1 cellular context compared by ENCODE assay signal in genomic region chr19:6508028-6508771, GRCh38.
TF ChIP-seq lines count a peak whose summit lies in the region.

No MANE protein-coding gene starts in this region.

TF ChIP-seq in HEK293, 187 proteins besides CTCF, POLR2A, EP300 and RAD21:
- TF ChIP-seq GLIS1 (tag by site-specific recombination; IDR thresholded peaks at IDR 0.05), result peak; percentile 65
